Comparison of ENCODE assay signal across 17 cellular contexts in the genomic region with DNA sequence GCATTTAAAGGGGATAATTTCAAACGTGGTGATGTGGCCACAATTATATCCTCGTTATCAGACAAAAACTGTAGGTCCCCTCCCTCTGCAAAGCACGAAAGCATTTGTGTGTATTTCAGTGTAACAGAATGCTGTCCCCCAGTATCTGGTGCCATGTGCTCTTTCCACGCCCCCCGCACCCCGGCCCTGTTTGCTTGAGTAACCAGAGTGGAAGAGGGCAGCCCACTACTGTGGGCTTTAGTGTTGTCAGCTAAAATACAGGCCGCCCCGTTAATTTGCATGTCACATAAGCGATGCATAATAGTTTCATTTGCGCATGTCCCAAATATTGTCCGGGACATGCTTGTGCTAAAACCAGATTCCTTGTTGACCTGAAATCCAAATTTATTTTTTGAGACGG.
DNase-seq lines count a peak whose midpoint lies in the region; ATAC-seq and TF ChIP-seq lines count a peak whose summit lies in the region.
"Had no signal": no experiment of that assay in that cellular context is flagged by ENCODE, and none has a peak within 500 bp of the region (broad histone marks: within the 10 kb centered on the region; RNA-seq: fewer than 3 reads in every experiment).

No MANE protein-coding gene starts in this region.

- H3K9me3 Mint-ChIP-seq in effector memory CD8-positive, alpha-beta T cell = no peaks in the 10 kb centered on the region

- peak overlapping the region; percentile 70 to 75 for H3K4me3 Mint-ChIP-seq in effector memory CD8-positive, alpha-beta T cell

- intact Hi-C loops in cardiac septum (cut with DNase I) (no loop called here), left ventricle myocardium superior (cut with micrococcal nuclease) (no loop called here), tibial artery (cut with DNase I; ENCODE audit: low total_unique reads) (no loop called here)

- H3K27ac ChIP-seq in RWPE1 (peak overlapping the region; percentile 84), tibial artery (peak overlapping the region; percentile 84)
- H3K27ac ChIP-seq: KMS-11 had no signal

- peaks cover 7 to 10% of the 10 kb centered on the region in 2 donors for H3K4me1 Mint-ChIP-seq in effector memory CD8-positive, alpha-beta T cell (ENCODE audit: low read depth in 2 of 2)

- CTCF ChIA-PET in RWPE1 (lab: Yijun Ruan, JAX) = no interaction called here

- no peaks in the 10 kb centered on the region for H3K36me3 ChIP-seq in tibial artery

- H3K36me3 Mint-ChIP-seq in effector memory CD8-positive, alpha-beta T cell (ENCODE audit: insufficient read depth) = peaks cover 5% of the 10 kb centered on the region

- H3K4me3 ChIP-seq in tibial artery = no peak overlapping the region

- DNase-seq in cardiac septum (ENCODE audit: low spot score) (peak; percentile 56), left ventricle myocardium superior (no peak), RWPE1 (ENCODE audit: low spot score) (no peak), tibial artery (no peak), GDM1 (lab: John Stamatoyannopoulos, UW) (no peak), KBM-7 (no peak)
- DNase-seq in effector memory CD8-positive, alpha-beta T cell = no peak
- DNase-seq: 8988T, DMS 273 treated with DMSO at 0.1 percent for 48 hours, GF-D8, NCI-H1048, NCI-H1436 treated with DMSO at 0.1 percent for 48 hours, NCI-H2081, NCI-H510A had no signal

- no peak for TF ChIP-seq CTCF in RWPE1 (conservative IDR thresholded peaks at IDR 0.05; ENCODE audit: low read depth)
- TF ChIP-seq CTCF in tibial artery (IDR thresholded peaks at IDR 0.05) = no peak

- H3K4me1 ChIP-seq in tibial artery = peaks cover 3 to 50% (median 26%) of the 10 kb centered on the region in 4 donors

- no peaks in the 10 kb centered on the region for H3K9me3 ChIP-seq in tibial artery

- H3K27me3 ChIP-seq in tibial artery = no peaks in the 10 kb centered on the region

- in situ Hi-C loops in KBM-7 (cut with MboI; ENCODE audit: low pct_unique_long_range_greater_than_20kb, low sequenced_read_pairs) = no loop called here

- H3K27ac Mint-ChIP-seq in effector memory CD8-positive, alpha-beta T cell = no peak overlapping the region

- ATAC-seq in left ventricle myocardium superior (no peak), GM19467 (IDR thresholded peaks at IDR 0.05; ENCODE audit: unreplicated experiment) (no peak)
- no peak for ATAC-seq in effector memory CD8-positive, alpha-beta T cell (replicated peaks)
- ATAC-seq: HepG2 had no signal

- H3K27me3 Mint-ChIP-seq in effector memory CD8-positive, alpha-beta T cell = peaks cover 7 to 39% of the 10 kb centered on the region in 2 donors

- POLR2A ChIA-PET in RWPE1 (lab: Yijun Ruan, JAX; ENCODE audit: low non-redundant PET) = no interaction called here
